1 cellular context compared by ENCODE assay signal in genomic region chr3:58793052-58793451, GRCh38.
TF ChIP-seq lines count a peak whose summit lies in the region.

No MANE protein-coding gene starts in this region.

TF ChIP-seq in GM23338, 12 proteins besides CTCF, POLR2A, EP300 and RAD21 (continued from another document):
- TF ChIP-seq, protein P1, sequence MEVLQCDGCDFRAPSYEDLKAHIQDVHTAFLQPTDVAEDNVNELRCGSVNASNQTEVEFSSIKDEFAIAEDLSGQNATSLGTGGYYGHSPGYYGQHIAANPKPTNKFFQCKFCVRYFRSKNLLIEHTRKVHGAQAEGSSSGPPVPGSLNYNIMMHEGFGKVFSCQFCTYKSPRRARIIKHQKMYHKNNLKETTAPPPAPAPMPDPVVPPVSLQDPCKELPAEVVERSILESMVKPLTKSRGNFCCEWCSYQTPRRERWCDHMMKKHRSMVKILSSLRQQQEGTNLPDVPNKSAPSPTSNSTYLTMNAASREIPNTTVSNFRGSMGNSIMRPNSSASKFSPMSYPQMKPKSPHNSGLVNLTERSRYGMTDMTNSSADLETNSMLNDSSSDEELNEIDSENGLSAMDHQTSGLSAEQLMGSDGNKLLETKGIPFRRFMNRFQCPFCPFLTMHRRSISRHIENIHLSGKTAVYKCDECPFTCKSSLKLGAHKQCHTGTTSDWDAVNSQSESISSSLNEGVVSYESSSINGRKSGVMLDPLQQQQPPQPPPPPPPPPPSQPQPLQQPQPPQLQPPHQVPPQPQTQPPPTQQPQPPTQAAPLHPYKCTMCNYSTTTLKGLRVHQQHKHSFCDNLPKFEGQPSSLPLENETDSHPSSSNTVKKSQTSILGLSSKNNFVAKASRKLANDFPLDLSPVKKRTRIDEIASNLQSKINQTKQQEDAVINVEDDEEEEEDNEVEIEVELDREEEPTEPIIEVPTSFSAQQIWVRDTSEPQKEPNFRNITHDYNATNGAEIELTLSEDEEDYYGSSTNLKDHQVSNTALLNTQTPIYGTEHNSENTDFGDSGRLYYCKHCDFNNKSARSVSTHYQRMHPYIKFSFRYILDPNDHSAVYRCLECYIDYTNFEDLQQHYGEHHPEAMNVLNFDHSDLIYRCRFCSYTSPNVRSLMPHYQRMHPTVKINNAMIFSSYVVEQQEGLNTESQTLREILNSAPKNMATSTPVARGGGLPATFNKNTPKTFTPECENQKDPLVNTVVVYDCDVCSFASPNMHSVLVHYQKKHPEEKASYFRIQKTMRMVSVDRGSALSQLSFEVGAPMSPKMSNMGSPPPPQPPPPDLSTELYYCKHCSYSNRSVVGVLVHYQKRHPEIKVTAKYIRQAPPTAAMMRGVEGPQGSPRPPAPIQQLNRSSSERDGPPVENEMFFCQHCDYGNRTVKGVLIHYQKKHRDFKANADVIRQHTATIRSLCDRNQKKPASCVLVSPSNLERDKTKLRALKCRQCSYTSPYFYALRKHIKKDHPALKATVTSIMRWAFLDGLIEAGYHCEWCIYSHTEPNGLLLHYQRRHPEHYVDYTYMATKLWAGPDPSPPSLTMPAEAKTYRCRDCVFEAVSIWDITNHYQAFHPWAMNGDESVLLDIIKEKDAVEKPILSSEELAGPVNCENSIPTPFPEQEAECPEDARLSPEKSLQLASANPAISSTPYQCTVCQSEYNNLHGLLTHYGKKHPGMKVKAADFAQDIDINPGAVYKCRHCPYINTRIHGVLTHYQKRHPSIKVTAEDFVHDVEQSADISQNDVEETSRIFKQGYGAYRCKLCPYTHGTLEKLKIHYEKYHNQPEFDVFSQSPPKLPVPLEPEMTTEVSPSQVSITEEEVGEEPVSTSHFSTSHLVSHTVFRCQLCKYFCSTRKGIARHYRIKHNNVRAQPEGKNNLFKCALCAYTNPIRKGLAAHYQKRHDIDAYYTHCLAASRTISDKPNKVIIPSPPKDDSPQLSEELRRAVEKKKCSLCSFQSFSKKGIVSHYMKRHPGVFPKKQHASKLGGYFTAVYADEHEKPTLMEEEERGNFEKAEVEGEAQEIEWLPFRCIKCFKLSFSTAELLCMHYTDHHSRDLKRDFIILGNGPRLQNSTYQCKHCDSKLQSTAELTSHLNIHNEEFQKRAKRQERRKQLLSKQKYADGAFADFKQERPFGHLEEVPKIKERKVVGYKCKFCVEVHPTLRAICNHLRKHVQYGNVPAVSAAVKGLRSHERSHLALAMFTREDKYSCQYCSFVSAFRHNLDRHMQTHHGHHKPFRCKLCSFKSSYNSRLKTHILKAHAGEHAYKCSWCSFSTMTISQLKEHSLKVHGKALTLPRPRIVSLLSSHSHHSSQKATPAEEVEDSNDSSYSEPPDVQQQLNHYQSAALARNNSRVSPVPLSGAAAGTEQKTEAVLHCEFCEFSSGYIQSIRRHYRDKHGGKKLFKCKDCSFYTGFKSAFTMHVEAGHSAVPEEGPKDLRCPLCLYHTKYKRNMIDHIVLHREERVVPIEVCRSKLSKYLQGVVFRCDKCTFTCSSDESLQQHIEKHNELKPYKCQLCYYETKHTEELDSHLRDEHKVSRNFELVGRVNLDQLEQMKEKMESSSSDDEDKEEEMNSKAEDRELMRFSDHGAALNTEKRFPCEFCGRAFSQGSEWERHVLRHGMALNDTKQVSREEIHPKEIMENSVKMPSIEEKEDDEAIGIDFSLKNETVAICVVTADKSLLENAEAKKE (CRISPR knock-in tag; IDR thresholded peaks at IDR 0.05) = no peak
- TF ChIP-seq STAT1 (IDR thresholded peaks at IDR 0.05; ENCODE audit: unreplicated experiment) = no peak
